In the genomic region with DNA sequence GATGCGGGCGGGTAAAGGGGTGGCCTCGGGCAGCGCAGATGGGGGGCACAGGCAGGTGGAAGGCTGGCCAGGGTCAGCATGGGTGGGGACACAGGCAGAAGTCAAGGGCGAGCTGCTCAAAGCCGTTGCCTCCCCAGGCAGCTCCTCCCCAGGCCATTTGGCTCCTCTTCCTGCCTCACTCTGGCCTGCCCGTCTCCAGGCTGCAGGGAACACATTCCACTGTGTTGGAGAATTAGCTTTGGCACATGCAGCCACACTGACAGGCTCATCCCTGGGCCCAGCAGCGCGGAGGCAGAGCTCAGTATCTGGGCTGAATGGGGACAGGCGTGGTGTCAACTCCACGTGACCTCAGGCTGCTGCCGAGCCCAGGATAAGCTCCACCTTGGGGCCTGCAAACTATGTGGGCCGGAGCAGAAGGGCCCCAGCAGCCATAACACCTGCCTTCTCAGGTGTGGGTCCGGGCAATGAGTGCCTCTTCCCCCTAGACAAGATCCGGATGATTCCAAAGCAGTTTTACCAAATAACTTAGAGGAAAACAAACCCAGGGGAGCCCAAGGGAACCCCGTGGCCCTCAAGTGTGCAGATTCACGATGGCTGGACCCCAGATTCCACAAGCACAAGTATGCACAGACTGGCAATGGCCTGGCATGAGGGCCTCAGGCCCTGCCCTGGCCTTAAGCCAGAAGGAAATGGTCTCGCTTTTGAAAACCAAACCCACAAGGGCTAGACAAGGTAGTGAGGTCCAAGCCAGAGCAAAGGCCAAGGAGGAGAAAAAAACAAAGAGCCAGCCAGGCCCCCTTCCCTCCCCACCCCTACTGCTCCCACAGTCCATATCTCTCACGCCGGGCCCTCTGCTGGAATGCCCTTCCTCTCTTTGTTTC, we compare ENCODE assay signal across 10 cellular contexts. TPM values are rescaled to one million over a fixed set of nuclear protein-coding genes. Genes with fewer than 3 reads are reported as not detected.
DNase-seq lines count a peak whose midpoint lies in the region; ATAC-seq and TF ChIP-seq lines count a peak whose summit lies in the region.
"Had no signal": no experiment of that assay in that cellular context is flagged by ENCODE, and none has a peak within 500 bp of the region (broad histone marks: within the 10 kb centered on the region; RNA-seq: fewer than 3 reads in every experiment).

No MANE protein-coding gene starts in this region.

- peak overlapping the region; percentile 10 for H3K9ac ChIP-seq in mesendoderm (ENCODE audit: low read length)
- peak overlapping the region in 4 of 5 donors; percentile 30 to 73 (median 54) for H3K9ac ChIP-seq in subcutaneous abdominal adipose tissue (ENCODE audit: low read length in 5 of 5)
- no peak overlapping the region for H3K9ac ChIP-seq in PC-3 (ENCODE audit: low read length)

- H4K20me1 ChIP-seq in PC-3 (ENCODE audit: low read length): no peaks in the 10 kb centered on the region

- H3K79me1 ChIP-seq in mesendoderm (ENCODE audit: low read length): no peaks in the 10 kb centered on the region

- no peaks in the 10 kb centered on the region for H3K9me3 ChIP-seq in esophagus muscularis mucosa
- no peaks in the 10 kb centered on the region for H3K9me3 ChIP-seq in subcutaneous abdominal adipose tissue (ENCODE audit: control insufficient read depth in 5 of 5, low read length in 5 of 5)
- no peaks in the 10 kb centered on the region for H3K9me3 ChIP-seq in PC-3 (ENCODE audit: low read length)

- H3K36me3 ChIP-seq in esophagus muscularis mucosa (peaks cover 7 to 50% (median 43%) of the 10 kb centered on the region in 4 donors), mesendoderm (ENCODE audit: control insufficient read depth, insufficient read depth, low read length) (no peaks in the 10 kb centered on the region), subcutaneous abdominal adipose tissue (ENCODE audit: control insufficient read depth in 5 of 5, insufficient read depth in 5 of 5, low read length in 5 of 5) (peaks cover 0 to 46% (median 43%) of the 10 kb centered on the region in 5 donors), PC-3 (ENCODE audit: low read depth, low read length) (no peaks in the 10 kb centered on the region; the same call in 1 of the 2 replicates)

- no peaks in the 10 kb centered on the region for H3F3A ChIP-seq in PC-3 (ENCODE audit: low read length, unreplicated experiment)

- POLR2A ChIA-PET in PC-3 (lab: Charles Lee; ENCODE audit: unreplicated experiment): no interaction called here

- H3K4me1 ChIP-seq in esophagus muscularis mucosa: peaks cover 90 to 100% (median 97%) of the 10 kb centered on the region in 4 donors
- no peaks in the 10 kb centered on the region for H3K4me1 ChIP-seq in mesendoderm (ENCODE audit: control insufficient read depth, low read depth, low read length)
- H3K4me1 ChIP-seq in subcutaneous abdominal adipose tissue (ENCODE audit: control insufficient read depth in 5 of 5, insufficient read depth in 5 of 5, low read length in 5 of 5): peaks cover 46 to 92% (median 88%) of the 10 kb centered on the region in 5 donors
- no peaks in the 10 kb centered on the region for H3K4me1 ChIP-seq in PC-3 (ENCODE audit: insufficient read depth, low read length)

- no peak overlapping the region for H2BK120ac ChIP-seq in mesendoderm (ENCODE audit: low read depth, low read length)

- intact Hi-C loops in esophagus muscularis mucosa (cut with DNase I): no loop called here
- intact Hi-C loops in PC-3 (cut with micrococcal nuclease): no loop called here

- no peak overlapping the region for H4K8ac ChIP-seq in mesendoderm (ENCODE audit: low read depth, low read length)

- no peak overlapping the region for H3K4ac ChIP-seq in mesendoderm (ENCODE audit: low read depth, low read length)

- no peak for ATAC-seq in GM19351 (IDR thresholded peaks at IDR 0.05; ENCODE audit: unreplicated experiment)
- ATAC-seq in PC-3: no peak

- 28% methylated on average over 16 of the region's 20 CpGs for WGBS in esophagus muscularis mucosa
- WGBS in mesendoderm (ENCODE audit: extremely low coverage, insufficient coverage, low lambda C conversion rate): no CpG with 5 or more reads among the region's 20 CpGs

- H4K5ac ChIP-seq in mesendoderm (ENCODE audit: low read length): no peak overlapping the region

- no peak overlapping the region for H3K4me2 ChIP-seq in mesendoderm (ENCODE audit: low read length)
- no peak overlapping the region for H3K4me2 ChIP-seq in PC-3 (ENCODE audit: low read length)

- no peak overlapping the region for H3K18ac ChIP-seq in mesendoderm (ENCODE audit: low read length)

- no peak overlapping the region for H3K23ac ChIP-seq in mesendoderm (ENCODE audit: low read length)

- DNase-seq in HUDEP-2 (lab: John Stamatoyannopoulos, UW; ENCODE audit: unreplicated experiment in 76 of 76) (peak in 67 of 76 experiments; percentile 14 to 76 (median 54)), esophagus muscularis mucosa (ENCODE audit: extremely low spot score) (peak; percentile 95), mesendoderm (peak; percentile 75), PC-3 (no peak), ecto neural progenitor cell (ENCODE audit: low spot score) (no peak)
- no peak for DNase-seq in central memory CD4-positive, alpha-beta T cell
- DNase-seq: DMS79, MM.1S had no signal

- no peak for TF ChIP-seq EP300 in esophagus muscularis mucosa (IDR thresholded peaks at IDR 0.05)

- H3K27ac ChIP-seq in esophagus muscularis mucosa (replicated peaks in 1 of 4) (peak overlapping the region; percentile 93 to 99 (median 98)), mesendoderm (ENCODE audit: low read depth, low read length) (no peak overlapping the region), subcutaneous abdominal adipose tissue (ENCODE audit: low read depth, low read length) (peak overlapping the region; percentile 82), PC-3 (ENCODE audit: low read length) (no peak overlapping the region)

- H2AFZ ChIP-seq in PC-3 (ENCODE audit: low read length): no peak overlapping the region

- H3K4me3 ChIP-seq in esophagus muscularis mucosa (no peak overlapping the region), mesendoderm (ENCODE audit: low read length) (no peak overlapping the region), subcutaneous abdominal adipose tissue (ENCODE audit: low read depth in 1 of 5, low read length in 5 of 5) (peak overlapping the region in 1 of 5 donors; percentile 12), PC-3 (ENCODE audit: low read length) (no peak overlapping the region)

- H3K79me2 ChIP-seq in mesendoderm (ENCODE audit: control insufficient read depth, insufficient read depth, low read length) (no peaks in the 10 kb centered on the region), PC-3 (ENCODE audit: low read length) (no peaks in the 10 kb centered on the region)

- no peak overlapping the region for H2AK5ac ChIP-seq in mesendoderm (ENCODE audit: low read length)

- peak overlapping the region; percentile 57 for H3K56ac ChIP-seq in mesendoderm (ENCODE audit: low read length)

- CTCF ChIA-PET in PC-3 (lab: Charles Lee): no interaction called here

- no peak for TF ChIP-seq POLR2A in esophagus muscularis mucosa (IDR thresholded peaks at IDR 0.05; ENCODE audit: low read depth)

- no peak overlapping the region for H2BK15ac ChIP-seq in mesendoderm (replicated peaks; ENCODE audit: low read depth)

- TF ChIP-seq CTCF in esophagus muscularis mucosa (IDR thresholded peaks at IDR 0.05) (no peak), PC-3 (conservative IDR thresholded peaks at IDR 0.05; ENCODE audit: low read depth, low read length) (no peak)

- no peaks in the 10 kb centered on the region for H3K27me3 ChIP-seq in esophagus muscularis mucosa
- no peaks in the 10 kb centered on the region for H3K27me3 ChIP-seq in mesendoderm (ENCODE audit: insufficient read depth, low read length, poor library complexity)
- H3K27me3 ChIP-seq in subcutaneous abdominal adipose tissue (ENCODE audit: control insufficient read depth in 5 of 5, insufficient read depth in 4 of 5, low read length in 5 of 5): no peaks in the 10 kb centered on the region
- no peaks in the 10 kb centered on the region for H3K27me3 ChIP-seq in PC-3 (ENCODE audit: low read length)

- BruUV-seq in PC-3 (replicated peaks; lab: Mats Ljungman, UMichigan): no TSS peak

- no peaks in the 10 kb centered on the region for H3K9me2 ChIP-seq in PC-3 (replicated peaks; ENCODE audit: low read length)

- no peak overlapping the region for H2BK5ac ChIP-seq in mesendoderm (ENCODE audit: low read length)

RNA-seq across cellular contexts. Expression of gene HSPG2, which starts 40.2 kb away (rescaled TPM):
- total RNA-seq in esophagus muscularis mucosa (1,000 to 10,000 TPM in 1 of 4 donors, 100 to 1,000 TPM in 3; 414 to 1,199 (median 595) TPM), PC-3 (2014; rRNA removed) (35.1 and 56.0 TPM in 2 replicates)
- 10.1 TPM for polyA plus RNA-seq in mesendoderm (2013, experiment 1 of 2)
- polyA plus RNA-seq in mesendoderm (2013, experiment 2 of 2): 9.4 TPM

Comparison
In these comparisons a context has a peak if more than half of its experiments do, and no peak if none do; other contexts are left out.
1. DNase-seq: peak in HUDEP-2 (67 of 76), esophagus muscularis mucosa (single experiment) and mesendoderm (single experiment); none in central memory CD4-positive, alpha-beta T cell (single experiment), PC-3 (single experiment) and ecto neural progenitor cell (single experiment).
2. H3K27ac ChIP-seq: peak in esophagus muscularis mucosa (4 of 4) and subcutaneous abdominal adipose tissue (single experiment); none in mesendoderm (single experiment) and PC-3 (single experiment).